29 cellular contexts compared by ENCODE assay signal in genomic region chr10:107476408-107476807, GRCh38.
"Had no signal": no experiment of that assay in that cellular context is flagged by ENCODE, and none has a peak within 500 bp of the region (broad histone marks: within the 10 kb centered on the region; RNA-seq: fewer than 3 reads in every experiment).

No MANE protein-coding gene starts in this region.

- H3K27me3 ChIP-seq: brain microvascular endothelial cell, colonic mucosa, esophagus squamous epithelium, gastroesophageal sphincter, heart right ventricle had no signal

- ATAC-seq: activated CD8-positive, alpha-beta T cell treated with anti-CD3 and anti-CD28 coated beads for 36 hours; activated T-cell treated with anti-CD3 and anti-CD28 coated beads, Interleukin-2, amount 50 U/mL, for 4 hours; activated T-helper 17 cell treated with anti-CD3 and anti-CD28 coated beads, Interleukin-2, amount 50 U/mL, for 72 hours; gastroesophageal sphincter; heart right ventricle had no signal

- H3K9me3 ChIP-seq: colonic mucosa, esophagus squamous epithelium, gastroesophageal sphincter, heart right ventricle had no signal

- H3K4me1 ChIP-seq: colonic mucosa, esophagus squamous epithelium, gastroesophageal sphincter, heart right ventricle had no signal

- FAIRE-seq: astrocyte, bronchial epithelial cell, endometrium, endothelial cell of umbilical vein had no signal

- DNase-seq: activated CD4-positive, alpha-beta T cell treated with anti-CD3 and anti-CD28 coated beads for 1 hour; activated CD4-positive, alpha-beta T cell treated with anti-CD3 and anti-CD28 coated beads for 4 hours; activated CD4-positive, alpha-beta T cell treated with anti-CD3 and anti-CD28 coated beads, Interleukin-2, amount 50 U/mL, for 1 hour; activated CD4-positive, alpha-beta T cell treated with anti-CD3 and anti-CD28 coated beads, Interleukin-2, amount 50 U/mL, for 48 hours; activated CD8-positive, alpha-beta memory T cell treated with anti-CD3 and anti-CD28 coated beads for 24 hours; activated CD8-positive, alpha-beta T cell treated with anti-CD3 and anti-CD28 coated beads for 36 hours; activated effector memory CD4-positive, alpha-beta T cell treated with Interleukin-2 at 50 U/mL for 16 hours; activated gamma-delta T cell treated with Interleukin-2 at 50 U/mL for 16 hours; activated naive CD4-positive, alpha-beta T cell treated with anti-CD3 and anti-CD28 coated beads, Interleukin-2, amount 50 U/mL, for 16 hours; activated naive CD4-positive, alpha-beta T cell treated with Interleukin-2 at 50 U/mL for 16 hours; activated T-cell treated with anti-CD3 and anti-CD28 coated beads, Interleukin-2, amount 50 U/mL, for 4 hours; amniotic stem cell; anterior cingulate cortex; brain microvascular endothelial cell; caudate nucleus; colonic mucosa; effector CD8-positive, alpha-beta T cell; esophagus squamous epithelium; foreskin melanocyte; heart right ventricle; T-helper 2 cell had no signal

- H3K27ac ChIP-seq: brain microvascular endothelial cell, colonic mucosa, epithelial cell of prostate, esophagus squamous epithelium, gastroesophageal sphincter, heart right ventricle had no signal

- H3K36me3 ChIP-seq: brain microvascular endothelial cell, colonic mucosa, esophagus squamous epithelium, gastroesophageal sphincter, heart right ventricle had no signal

- H3K36me3 Mint-ChIP-seq: activated naive CD8-positive, alpha-beta T cell had no signal

- H3K27me3 Mint-ChIP-seq: activated CD8-positive, alpha-beta T cell treated with anti-CD3 and anti-CD28 coated beads for 36 hours; activated naive CD8-positive, alpha-beta T cell; activated T-helper 17 cell treated with anti-CD3 and anti-CD28 coated beads, Interleukin-2, amount 50 U/mL, for 72 hours had no signal

- H3K4me3 Mint-ChIP-seq: activated CD8-positive, alpha-beta T cell treated with anti-CD3 and anti-CD28 coated beads for 36 hours; activated naive CD8-positive, alpha-beta T cell; activated T-cell treated with anti-CD3 and anti-CD28 coated beads, Interleukin-2, amount 50 U/mL, for 4 hours; activated T-helper 17 cell treated with anti-CD3 and anti-CD28 coated beads, Interleukin-2, amount 50 U/mL, for 72 hours had no signal

- H3K4me3 ChIP-seq: colonic mucosa, esophagus squamous epithelium, gastroesophageal sphincter, heart right ventricle had no signal

- H3K27ac Mint-ChIP-seq: activated CD8-positive, alpha-beta T cell treated with anti-CD3 and anti-CD28 coated beads for 36 hours; activated naive CD8-positive, alpha-beta T cell; activated T-helper 17 cell treated with anti-CD3 and anti-CD28 coated beads, Interleukin-2, amount 50 U/mL, for 72 hours had no signal

- H3K4me1 Mint-ChIP-seq: activated T-helper 17 cell treated with anti-CD3 and anti-CD28 coated beads, Interleukin-2, amount 50 U/mL, for 72 hours had no signal
